In genomic region chr6:157460182-157460999, GRCh38 we compare ENCODE assay signal across 11 cellular contexts.
A peak's percentile ranks its signal among the peaks of the same experiment; 100 is the strongest.
DNase-seq lines count a peak whose midpoint lies in the region; ATAC-seq and TF ChIP-seq lines count a peak whose summit lies in the region.
"Had no signal": no experiment of that assay in that cellular context is flagged by ENCODE, and none has a peak within 500 bp of the region (broad histone marks: within the 10 kb centered on the region; RNA-seq: fewer than 3 reads in every experiment).

No MANE protein-coding gene starts in this region.

- intact Hi-C loops in left ventricle myocardium inferior (cut with micrococcal nuclease), result no loop called here
- intact Hi-C loops in Right ventricle myocardium superior (cut with DNase I), result no loop called here
- intact Hi-C loops in upper lobe of right lung (cut with DNase I), result no loop called here

- TF ChIP-seq CTCF in left ventricle myocardium inferior (IDR thresholded peaks at IDR 0.05; ENCODE audit: borderline replicate concordance), result no peak
- no peak for TF ChIP-seq CTCF in upper lobe of right lung (IDR thresholded peaks at IDR 0.05)
- no peak for TF ChIP-seq CTCF in tibial nerve (IDR thresholded peaks at IDR 0.05)

- DNase-seq in left ventricle myocardium inferior, result no peak
- no peak for DNase-seq in Right ventricle myocardium superior
- peak; percentile 51 for DNase-seq in astrocyte of the hippocampus (ENCODE audit: low read depth, low spot score)
- no peak for DNase-seq in upper lobe of right lung
- DNase-seq in tibial nerve (ENCODE audit: low spot score in 2 of 2), result no peak
- DNase-seq in NCI-H524 treated with DMSO at 0.1 percent for 48 hours (lab: John Stamatoyannopoulos, UW), result no peak
- no peak for DNase-seq in SKM-1 (lab: John Stamatoyannopoulos, UW; ENCODE audit: unreplicated experiment)
- DNase-seq: caudate nucleus, NCI-H748 treated with DMSO at 0.1 percent for 48 hours, occipital lobe had no signal

- H3K4me1 ChIP-seq in left ventricle myocardium inferior (peaks cover 55% of the 10 kb centered on the region), upper lobe of right lung (peaks cover 13% of the 10 kb centered on the region), tibial nerve (peaks cover 0 to 17% (median 8%) of the 10 kb centered on the region in 4 donors)

- H3K27ac ChIP-seq in left ventricle myocardium inferior (replicated peaks) (peak overlapping the region; percentile 73), upper lobe of right lung (peak overlapping the region; percentile 36), tibial nerve (no peak overlapping the region)

- TF ChIP-seq EP300 in tibial nerve (IDR thresholded peaks at IDR 0.05), result no peak

- TF ChIP-seq POLR2A in tibial nerve (IDR thresholded peaks at IDR 0.05), result no peak

- H3K4me3 ChIP-seq in left ventricle myocardium inferior (no peak overlapping the region), upper lobe of right lung (no peak overlapping the region), tibial nerve (no peak overlapping the region)

- ATAC-seq in Right ventricle myocardium superior (ENCODE audit: poor library complexity), result no peak
- peak; percentile 13 for ATAC-seq in HG02885 (IDR thresholded peaks at IDR 0.05; ENCODE audit: poor library complexity, unreplicated experiment)
- no peak for ATAC-seq in upper lobe of right lung

- H3K27me3 ChIP-seq in left ventricle myocardium inferior (ENCODE audit: low read depth) (no peaks in the 10 kb centered on the region), upper lobe of right lung (no peaks in the 10 kb centered on the region), tibial nerve (no peaks in the 10 kb centered on the region)

- H3K36me3 ChIP-seq in left ventricle myocardium inferior (no peaks in the 10 kb centered on the region), upper lobe of right lung (no peaks in the 10 kb centered on the region), tibial nerve (no peaks in the 10 kb centered on the region)

- H3K9me3 ChIP-seq in left ventricle myocardium inferior (replicated peaks) (no peaks in the 10 kb centered on the region), upper lobe of right lung (no peaks in the 10 kb centered on the region), tibial nerve (no peaks in the 10 kb centered on the region)

- 85 to 87% methylated on average over 9 of the region's 9 CpGs for WGBS in tibial nerve, 2 donors

Comparison
In these comparisons a context has a peak if more than half of its experiments do, and no peak if none do; other contexts are left out.
1. H3K27ac ChIP-seq: peak in left ventricle myocardium inferior (single experiment) and upper lobe of right lung (single experiment); none in tibial nerve (0 of 4).